In genomic region chr3:10400749-10401495, GRCh38 we compare ENCODE assay signal across 31 cellular contexts.
"Had no signal": no experiment of that assay in that cellular context is flagged by ENCODE, and none has a peak within 500 bp of the region (broad histone marks: within the 10 kb centered on the region; RNA-seq: fewer than 3 reads in every experiment).

No MANE protein-coding gene starts in this region.

- ATAC-seq: activated CD8-positive, alpha-beta memory T cell treated with anti-CD3 and anti-CD28 coated beads, Interleukin-2, amount 10 ng/mL, durations not matched to agents 7 days and 5 days; activated naive CD4-positive, alpha-beta T cell treated with anti-CD3 and anti-CD28 coated beads, Interleukin-2, amount 50 U/mL, for 72 hours; body of pancreas; PC-3 had no signal

- H3K4me3 Mint-ChIP-seq: activated CD4-positive, alpha-beta memory T cell treated with anti-CD3 and anti-CD28 coated beads, Interleukin-2, amount 10 ng/mL, durations not matched to agents 7 days and 5 days; activated CD8-positive, alpha-beta memory T cell treated with anti-CD3 and anti-CD28 coated beads, Interleukin-2, amount 10 ng/mL, durations not matched to agents 7 days and 5 days had no signal

- DNase-seq: activated CD4-positive, alpha-beta memory T cell treated with anti-CD3 and anti-CD28 coated beads, Interleukin-2, amount 10 ng/mL, durations not matched to agents 7 days and 5 days; activated CD4-positive, alpha-beta T cell treated with anti-CD3 and anti-CD28 coated beads for 1 hour; activated CD4-positive, alpha-beta T cell treated with anti-CD3 and anti-CD28 coated beads for 48 hours; activated CD4-positive, CD25-positive, alpha-beta regulatory T cell; activated CD8-positive, alpha-beta memory T cell treated with anti-CD3 and anti-CD28 coated beads for 24 hours; activated CD8-positive, alpha-beta memory T cell treated with anti-CD3 and anti-CD28 coated beads, Interleukin-2, amount 10 ng/mL, durations not matched to agents 7 days and 5 days; activated CD8-positive, alpha-beta memory T cell treated with anti-CD3 and anti-CD28 coated beads, Interleukin-2, amount 50 U/mL, for 48 hours; activated effector memory CD4-positive, alpha-beta T cell treated with anti-CD3 and anti-CD28 coated beads, Interleukin-2, amount 50 U/mL, for 16 hours; activated naive CD4-positive, alpha-beta T cell; activated T-cell treated with anti-CD3 and anti-CD28 coated beads, Interleukin-2, amount 50 U/mL, for 48 hours; adrenal gland; body of pancreas; caudate nucleus; Kasumi-1; KG1; MG63; NCI-H1048; NCI-H1105 treated with DMSO at 0.1 percent for 48 hours; NCI-H1436; NCI-H1694; NCI-H1930; NCI-H345; NCI-H524 treated with DMSO at 0.1 percent for 48 hours; NK-92 treated with Interleukin-12 subunit alpha and Interleukin-12 subunit beta, amount 100 ng/mL, for 24 hours; PC-3; Peyer's patch; RPMI8226; T1000; WERI-Rb-1 had no signal

- H3K9me3 Mint-ChIP-seq: activated CD4-positive, alpha-beta memory T cell treated with anti-CD3 and anti-CD28 coated beads, Interleukin-2, amount 10 ng/mL, durations not matched to agents 7 days and 5 days; activated naive CD4-positive, alpha-beta T cell treated with anti-CD3 and anti-CD28 coated beads, Interleukin-2, amount 50 U/mL, for 72 hours had no signal

- H3K27me3 Mint-ChIP-seq: activated CD8-positive, alpha-beta memory T cell treated with anti-CD3 and anti-CD28 coated beads, Interleukin-2, amount 10 ng/mL, durations not matched to agents 7 days and 5 days had no signal

- H3K27me3 ChIP-seq: adrenal gland, body of pancreas, breast epithelium, MG63, Peyer's patch had no signal

- H3K27ac Mint-ChIP-seq: activated CD4-positive, alpha-beta memory T cell treated with anti-CD3 and anti-CD28 coated beads, Interleukin-2, amount 10 ng/mL, durations not matched to agents 7 days and 5 days; activated CD8-positive, alpha-beta memory T cell treated with anti-CD3 and anti-CD28 coated beads, Interleukin-2, amount 10 ng/mL, durations not matched to agents 7 days and 5 days had no signal

- H3K4me1 ChIP-seq: adrenal gland, body of pancreas had no signal

- H3K4me3 ChIP-seq: adrenal gland, body of pancreas, breast epithelium, MG63, Peyer's patch had no signal

- H3K27ac ChIP-seq: adrenal gland, body of pancreas, breast epithelium, Peyer's patch, WERI-Rb-1 had no signal

- H3K9me3 ChIP-seq: adrenal gland, body of pancreas, breast epithelium, MG63, Peyer's patch had no signal

- H3K36me3 Mint-ChIP-seq: activated CD8-positive, alpha-beta memory T cell treated with anti-CD3 and anti-CD28 coated beads, Interleukin-2, amount 10 ng/mL, durations not matched to agents 7 days and 5 days; activated naive CD4-positive, alpha-beta T cell treated with anti-CD3 and anti-CD28 coated beads, Interleukin-2, amount 50 U/mL, for 72 hours had no signal

- H3K36me3 ChIP-seq: adrenal gland, breast epithelium, MG63, Peyer's patch, WERI-Rb-1 had no signal
